15 cellular contexts compared by ENCODE assay signal in the genomic region with DNA sequence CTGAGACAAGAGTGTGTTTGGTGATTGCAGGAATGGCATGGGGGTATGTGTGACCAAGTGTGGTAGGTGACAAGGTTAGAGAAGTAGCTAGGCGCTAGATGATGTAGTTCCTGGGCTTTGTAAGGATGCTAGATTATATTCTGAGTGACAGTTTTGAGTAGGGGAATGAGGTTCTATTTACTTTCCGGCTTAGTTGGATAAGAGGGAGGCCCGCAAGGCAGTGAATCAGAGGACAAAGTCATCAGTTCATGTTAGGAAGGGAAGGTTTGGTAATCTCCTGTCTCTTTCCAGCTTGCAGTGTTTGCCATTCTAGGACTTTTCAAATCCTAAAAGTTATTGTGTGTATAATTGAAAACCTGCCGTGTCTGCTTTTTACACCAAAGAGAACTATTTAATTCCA. TPM values are rescaled to one million over a fixed set of nuclear protein-coding genes. Genes with fewer than 3 reads are reported as not detected.
A peak's percentile ranks its signal among the peaks of the same experiment; 100 is the strongest.
DNase-seq lines count a peak whose midpoint lies in the region; ATAC-seq, FAIRE-seq and TF ChIP-seq lines count a peak whose summit lies in the region.
"Had no signal": no experiment of that assay in that cellular context is flagged by ENCODE, and none has a peak within 500 bp of the region (broad histone marks: within the 10 kb centered on the region; RNA-seq: fewer than 3 reads in every experiment).

No MANE protein-coding gene starts in this region.

- no peak overlapping the region for H2AK5ac ChIP-seq in H1 (ENCODE audit: low read depth, low read length)

- H2AFZ ChIP-seq in PC-3 (ENCODE audit: low read length): no peak overlapping the region
- no peak overlapping the region for H2AFZ ChIP-seq in H1 (ENCODE audit: low read length)

- no peak overlapping the region for H3K18ac ChIP-seq in H1 (ENCODE audit: extremely low read depth, low read length)

- peak overlapping the region; percentile 44 for H3K4me2 ChIP-seq in PC-3 (ENCODE audit: low read length)
- no peak overlapping the region for H3K4me2 ChIP-seq in H1 (ENCODE audit: insufficient read depth in 1 of 2, low read depth in 2 of 2, low read length in 2 of 2)

- H4K20me1 ChIP-seq in PC-3 (ENCODE audit: low read length): no peaks in the 10 kb centered on the region
- H4K20me1 ChIP-seq in H1 (replicated peaks in 1 of 2; ENCODE audit: control insufficient read depth in 1 of 2, insufficient read depth in 2 of 2, low read length in 2 of 2): no peaks in the 10 kb centered on the region

- H3K4ac ChIP-seq in H1 (replicated peaks; ENCODE audit: insufficient read length, low read depth, low read length): no peak overlapping the region

- H3K27ac ChIP-seq in PC-3 (ENCODE audit: low read length) (peak overlapping the region; percentile 33; the same call in 1 of the 2 replicates), H1 (ENCODE audit: low read depth, low read length) (no peak overlapping the region)
- H3K27ac ChIP-seq: C4-2B had no signal

- no peaks in the 10 kb centered on the region for H3F3A ChIP-seq in PC-3 (ENCODE audit: low read length, unreplicated experiment)

- no peak overlapping the region for H4K91ac ChIP-seq in H1 (replicated peaks; ENCODE audit: insufficient read length, low read length)

- no peaks in the 10 kb centered on the region; the same call in 1 of the 2 replicates for H3K23me2 ChIP-seq in H1 (ENCODE audit: low read depth, low read length)

- no peak overlapping the region for H4K8ac ChIP-seq in H1 (ENCODE audit: extremely low read depth, insufficient read depth, low read length)

- H4K5ac ChIP-seq in H1 (ENCODE audit: insufficient read length, low read depth, low read length): no peak overlapping the region

- TF ChIP-seq EP300 in H1 (IDR thresholded peaks at IDR 0.05; ENCODE audit: borderline replicate concordance in 1 of 2, low read depth in 2 of 2, low read length in 2 of 2): no peak

- H3K23ac ChIP-seq in H1 (ENCODE audit: insufficient read length): no peak overlapping the region

- no peak overlapping the region for H3K14ac ChIP-seq in H1 (ENCODE audit: insufficient read length)

- no peaks in the 10 kb centered on the region for H3K79me1 ChIP-seq in H1 (ENCODE audit: low read depth, low read length)

- no peaks in the 10 kb centered on the region for H3K79me2 ChIP-seq in PC-3 (ENCODE audit: low read length)
- no peaks in the 10 kb centered on the region for H3K79me2 ChIP-seq in H1 (ENCODE audit: control insufficient read depth in 1 of 2, insufficient read depth in 2 of 2, low read length in 2 of 2)

- no peak for TF ChIP-seq RAD21 in H1 (IDR thresholded peaks at IDR 0.05 in 1 of 2, conservative IDR thresholded peaks at IDR 0.05 in 1 of 2; ENCODE audit: low read depth in 2 of 2, low read length in 2 of 2)

- H3K27me3 ChIP-seq in PC-3 (ENCODE audit: low read length) (no peaks in the 10 kb centered on the region), H1 (replicated peaks in 1 of 4; ENCODE audit: control insufficient read depth in 3 of 4, extremely low read depth in 1 of 4, insufficient read depth in 3 of 4, low read length in 3 of 4) (no peaks in the 10 kb centered on the region)

- H2BK120ac ChIP-seq in H1 (replicated peaks; ENCODE audit: low read depth, low read length): no peak overlapping the region

- H3K9ac ChIP-seq in PC-3 (ENCODE audit: low read length) (no peak overlapping the region), H1 (replicated peaks in 1 of 4; ENCODE audit: extremely low read depth in 1 of 4, low read depth in 3 of 4, low read length in 3 of 4) (no peak overlapping the region)

- no peaks in the 10 kb centered on the region for H3K9me2 ChIP-seq in PC-3 (replicated peaks; ENCODE audit: low read length)

- BruUV-seq in PC-3 (replicated peaks; lab: Mats Ljungman, UMichigan): no TSS peak

- CTCF ChIA-PET in PC-3 (lab: Charles Lee) (no interaction called here), H1 (lab: Charles Lee; ENCODE audit: partially characterized antibody) (no interaction called here)

- H2BK15ac ChIP-seq in H1 (ENCODE audit: low read length): no peak overlapping the region

- H3K4me3 ChIP-seq in PC-3 (ENCODE audit: low read length) (no peak overlapping the region), H1 (ENCODE audit: extremely low read depth in 1 of 4, insufficient read depth in 2 of 4, low read depth in 3 of 4, low read length in 4 of 4) (no peak overlapping the region)

- H2BK5ac ChIP-seq in H1 (ENCODE audit: low read depth, low read length): no peak overlapping the region

- H3K4me1 ChIP-seq in PC-3 (ENCODE audit: insufficient read depth, low read length) (peaks cover 10% of the 10 kb centered on the region), H1 (replicated peaks in 1 of 4; ENCODE audit: control insufficient read depth in 3 of 4, insufficient read depth in 4 of 4, low read length in 3 of 4) (no peaks in the 10 kb centered on the region)

- FAIRE-seq in H1 (lab: Jason Lieb, UNC): no peak
- FAIRE-seq: HTR-8/SVneo, RCC 7860 had no signal

- H3K9me3 ChIP-seq in PC-3 (ENCODE audit: low read length) (no peaks in the 10 kb centered on the region), H1 (ENCODE audit: insufficient read depth in 2 of 2, low read depth in 1 of 2, low read length in 1 of 2) (no peaks in the 10 kb centered on the region)

- peak; percentile 90 for ATAC-seq in PC-3

- H3K56ac ChIP-seq in H1 (replicated peaks; ENCODE audit: insufficient read length, low read depth, low read length): no peak overlapping the region

- TF ChIP-seq CTCF in PC-3 (conservative IDR thresholded peaks at IDR 0.05; ENCODE audit: low read depth, low read length): no peak
- TF ChIP-seq CTCF in H1 (IDR thresholded peaks at IDR 0.05; ENCODE audit: control extremely low read depth in 1 of 3, insufficient read depth in 1 of 3, low read depth in 1 of 3, low read length in 3 of 3): no peak

- intact Hi-C loops in PC-3 (cut with micrococcal nuclease): no loop called here

- no peak for TF ChIP-seq POLR2A in H1 (IDR thresholded peaks at IDR 0.05; ENCODE audit: control extremely low read depth in 1 of 2, low read depth in 2 of 2, low read length in 2 of 2)

- H3K36me3 ChIP-seq in PC-3 (ENCODE audit: low read depth, low read length): no peaks in the 10 kb centered on the region
- H3K36me3 ChIP-seq in H1 (ENCODE audit: control insufficient read depth in 2 of 4, insufficient read depth in 4 of 4, low read length in 3 of 4): no peaks in the 10 kb centered on the region

- H2BK20ac ChIP-seq in H1 (ENCODE audit: low read length): 0 out of 2 replicates have a peak overlapping the region, but pooled peaks have one; percentile 72

- DNase-seq in DMS53 treated with DMSO at 0.1 percent for 48 hours (lab: John Stamatoyannopoulos, UW; ENCODE audit: unreplicated experiment): peak; percentile 29
- DNase-seq in PC-3: peak; percentile 80
- no peak for DNase-seq in H1 (ENCODE audit: low read depth in 1 of 2, low spot score in 2 of 2)
- DNase-seq in non-pigmented ciliary epithelial cell (ENCODE audit: low read depth): peak; percentile 19
- DNase-seq in RPMI8226: no peak
- no peak for DNase-seq in NCI-H69 (lab: John Stamatoyannopoulos, UW)
- DNase-seq in dermis blood vessel endothelial cell: no peak
- DNase-seq: H9, KBM-7, NCI-H1436, NCI-H2029 treated with DMSO at 0.1 percent for 48 hours, SHP77 treated with DMSO at 0.1 percent for 48 hours had no signal

- 69% methylated on average over 4 of the region's 4 CpGs; no CpG with 5 or more reads in 1 of the 2 experiments for WGBS in H1 (ENCODE audit: extremely low coverage in 1 of 2, insufficient coverage in 1 of 2, insufficient read length in 1 of 2, insufficient replicate concordance in 2 of 2, low coverage in 1 of 2, low lambda C conversion rate in 2 of 2, missing lambda C conversion rate in 1 of 2), 2 experiments

- no peak overlapping the region for H2BK12ac ChIP-seq in H1 (ENCODE audit: low read depth, low read length)

- POLR2A ChIA-PET in PC-3 (lab: Charles Lee; ENCODE audit: unreplicated experiment): no interaction called here
- POLR2A ChIA-PET in H1 (lab: Charles Lee; ENCODE audit: partially characterized antibody): no interaction called here

TF ChIP-seq in H1, 55 proteins besides CTCF, POLR2A, EP300 and RAD21 (continues in another document):
- TF ChIP-seq RNF2 (IDR thresholded peaks at IDR 0.05; ENCODE audit: borderline replicate concordance, low read depth, low read length, missing control alignments, poor library complexity, severe bottlenecking) (no peak), ASH2L (IDR thresholded peaks at IDR 0.05; ENCODE audit: low read length) (no peak), CBX8 (IDR thresholded peaks at IDR 0.05; ENCODE audit: borderline replicate concordance, low read depth, low read length) (no peak), BRCA1 (IDR thresholded peaks at IDR 0.05; ENCODE audit: low read depth, low read length) (no peak), JUND (IDR thresholded peaks at IDR 0.05; ENCODE audit: low read length) (no peak), SIRT6 (IDR thresholded peaks at IDR 0.05; ENCODE audit: low read length) (no peak), RFX5 (IDR thresholded peaks at IDR 0.05; ENCODE audit: borderline replicate concordance, low read depth, low read length) (no peak), CEBPB (IDR thresholded peaks at IDR 0.05; ENCODE audit: low read depth, low read length) (no peak), TEAD4 (IDR thresholded peaks at IDR 0.05; ENCODE audit: low read depth, low read length) (no peak), CBX5 (IDR thresholded peaks at IDR 0.05; ENCODE audit: low read depth, low read length) (no peak), YY1 (IDR thresholded peaks at IDR 0.05; ENCODE audit: low read depth, low read length) (no peak)
- TF ChIP-seq, protein P1, sequence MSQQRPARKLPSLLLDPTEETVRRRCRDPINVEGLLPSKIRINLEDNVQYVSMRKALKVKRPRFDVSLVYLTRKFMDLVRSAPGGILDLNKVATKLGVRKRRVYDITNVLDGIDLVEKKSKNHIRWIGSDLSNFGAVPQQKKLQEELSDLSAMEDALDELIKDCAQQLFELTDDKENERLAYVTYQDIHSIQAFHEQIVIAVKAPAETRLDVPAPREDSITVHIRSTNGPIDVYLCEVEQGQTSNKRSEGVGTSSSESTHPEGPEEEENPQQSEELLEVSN (IDR thresholded peaks at IDR 0.05): no peak
- TF ChIP-seq, protein P2, sequence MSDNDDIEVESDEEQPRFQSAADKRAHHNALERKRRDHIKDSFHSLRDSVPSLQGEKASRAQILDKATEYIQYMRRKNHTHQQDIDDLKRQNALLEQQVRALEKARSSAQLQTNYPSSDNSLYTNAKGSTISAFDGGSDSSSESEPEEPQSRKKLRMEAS (IDR thresholded peaks at IDR 0.05): no peak

RNA-seq across cellular contexts. Expression of gene CFAP54, which starts 45.0 kb away (rescaled TPM):
- total RNA-seq in PC-3 (2014; rRNA removed) (0.77 and 1.1 TPM in 2 replicates), dermis blood vessel endothelial cell (8.3 and 13.1 TPM in 2 replicates)
- 0.17 and 0.42 TPM in 2 replicates for total RNA-seq in H1 (2021; fragmentation: NEBNext Ultra II Directional; extraction: Animal tissue kit (Norgen Biotek cat#: 25700))
- polyA plus RNA-seq in H1 (2011; rRNA removed): 0.06 and 0.33 TPM in 2 replicates
- polyA plus RNA-seq in H1 (2011; cell fraction: cytosol; rRNA removed): 0.22 TPM
- polyA plus RNA-seq in H1 (2011; cell fraction: nucleus; rRNA removed): 0.11 TPM
- 0.19 TPM in 1 of 4 replicates, not detected in the others for polyA plus RNA-seq in H1 (2012, experiment 1 of 2)
- polyA plus RNA-seq in H1 (2012, experiment 2 of 2): not detected
- 0.14 TPM for polyA plus RNA-seq in H1 (2013, experiment 1 of 2)
- 0.18 TPM for polyA plus RNA-seq in H1 (2013, experiment 2 of 2)
- polyA minus RNA-seq in H1 (2011; rRNA and poly(A)+ RNA removed): 0.37 and 1.1 TPM in 2 replicates
- not detected for polyA minus RNA-seq in H1 (2011; cell fraction: cytosol; rRNA and poly(A)+ RNA removed)
- 1.3 TPM for polyA minus RNA-seq in H1 (2011; cell fraction: nucleus; rRNA and poly(A)+ RNA removed)

Comparison
In these comparisons a context has a peak if more than half of its experiments do, and no peak if none do; other contexts are left out.
1. DNase-seq: peak in DMS53 treated with DMSO at 0.1 percent for 48 hours (single experiment), PC-3 (single experiment) and non-pigmented ciliary epithelial cell (single experiment); none in H1 (0 of 2), RPMI8226 (single experiment), NCI-H69 (single experiment) and dermis blood vessel endothelial cell (single experiment).